Comparison of ENCODE assay signal across 8 cellular contexts in the genomic region with DNA sequence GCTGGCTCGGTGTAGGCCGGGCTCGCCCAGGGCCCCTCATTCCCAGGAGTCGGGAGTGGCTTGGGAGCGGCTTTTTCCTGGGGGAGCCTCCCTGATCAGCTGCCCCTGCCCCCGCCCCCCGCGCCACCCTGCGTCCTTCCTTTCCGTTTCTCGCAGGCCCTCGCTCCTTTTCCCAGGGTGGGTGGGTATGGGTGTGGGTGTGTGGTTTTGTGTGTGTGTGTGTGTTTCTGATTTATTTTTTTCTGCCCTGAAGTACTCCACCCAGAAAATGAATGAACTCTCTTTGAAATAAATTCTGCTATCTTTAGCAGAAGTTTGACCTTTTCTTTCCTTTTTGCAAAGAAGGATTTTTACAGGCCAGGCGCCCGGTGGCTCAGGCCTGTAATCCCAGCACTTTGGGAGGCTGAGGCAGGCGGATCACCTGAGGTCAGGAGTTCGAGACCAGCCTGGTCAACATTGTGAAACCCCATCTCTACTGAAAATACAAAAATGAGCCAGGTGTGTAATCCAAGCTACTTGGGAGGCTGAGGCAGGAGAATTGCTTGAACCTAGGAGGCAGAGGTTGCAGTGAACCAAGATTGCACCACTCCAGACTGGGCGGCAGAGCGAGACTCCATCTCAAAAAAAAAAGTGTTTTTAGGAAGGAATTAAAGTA. TPM values are rescaled to one million over a fixed set of nuclear protein-coding genes. Genes with fewer than 3 reads are reported as not detected.
DNase-seq lines count a peak whose midpoint lies in the region; ATAC-seq and TF ChIP-seq lines count a peak whose summit lies in the region.

No MANE protein-coding gene starts in this region.

- no peak for TF ChIP-seq CTCF in mammary epithelial cell (conservative IDR thresholded peaks at IDR 0.05 in 1 of 2, IDR thresholded peaks at IDR 0.05 in 1 of 2; ENCODE audit: extremely low read depth in 1 of 2, insufficient read depth in 1 of 2, low read depth in 1 of 2, low read length in 2 of 2)
- no peak for TF ChIP-seq CTCF in nephron (IDR thresholded peaks at IDR 0.05; ENCODE audit: unreplicated experiment in 3 of 3)

- peaks cover 52% of the 10 kb centered on the region for H3K27me3 ChIP-seq in HUES64 (ENCODE audit: insufficient read depth, low read length)
- H3K27me3 ChIP-seq in mammary epithelial cell (ENCODE audit: insufficient read depth, low read length), result no peaks in the 10 kb centered on the region

- WGBS in HUES64, result 36% methylated on average over 14 of the region's 18 CpGs
- WGBS in mammary epithelial cell (ENCODE audit: low coverage, missing lambda C conversion rate), result 33% methylated on average over 6 of the region's 18 CpGs

- H3K27ac ChIP-seq in HUES64 (ENCODE audit: low read depth, low read length), result peak overlapping the region; percentile 72; the same call in 1 of the 2 replicates
- peak overlapping the region; percentile 98 for H3K27ac ChIP-seq in mammary epithelial cell (ENCODE audit: insufficient read depth, low read depth, low read length)

- no peaks in the 10 kb centered on the region for H3K27me3 Mint-ChIP-seq in nephron (ENCODE audit: low read depth)

- H3K9me3 Mint-ChIP-seq in nephron, result no peaks in the 10 kb centered on the region

- H4K20me1 ChIP-seq in mammary epithelial cell (ENCODE audit: insufficient read depth, low read length), result no peaks in the 10 kb centered on the region

- CTCF ChIA-PET in mammary epithelial cell (lab: Charles Lee; ENCODE audit: low non-redundant PET), result no interaction called here

- H3K79me2 ChIP-seq in mammary epithelial cell (ENCODE audit: insufficient read depth, low read length), result peaks cover 79% of the 10 kb centered on the region

- peak; percentile 20 for ATAC-seq in GM19455 (IDR thresholded peaks at IDR 0.05; ENCODE audit: unreplicated experiment)

- H3K9ac ChIP-seq in HUES64 (ENCODE audit: low read depth, low read length) (peak overlapping the region; percentile 52; the same call in 1 of the 2 replicates), mammary epithelial cell (ENCODE audit: insufficient read depth, low read length) (peak overlapping the region; percentile 90)

- dilution Hi-C loops in mammary epithelial cell (cut with HindIII; ENCODE audit: low sequenced_read_pairs), result loop anchor here (5.0 kb wide), 1 partner anchor 58 kb away; no protein-coding TSS in a partner anchor

- in situ Hi-C loops in mammary epithelial cell (cut with MboI; ENCODE audit: low sequenced_read_pairs in 2 of 2), result loop anchor here in 1 of 2 donors (10.0 kb wide), 1 partner anchor 61 kb away; a partner anchor contains a TSS

- TSS peak; percentile 66 for BruUV-seq in mammary epithelial cell (replicated peaks; lab: Mats Ljungman, UMichigan)

- peaks cover 61% of the 10 kb centered on the region for H3K4me1 Mint-ChIP-seq in nephron

- peaks cover 45% of the 10 kb centered on the region for H3K36me3 Mint-ChIP-seq in nephron (ENCODE audit: low read depth)

- 0 out of 2 replicates have a peak, but pooled peaks cover 7% of the 10 kb centered on the region for H3K36me3 ChIP-seq in HUES64 (ENCODE audit: insufficient read depth, low read length)
- H3K36me3 ChIP-seq in mammary epithelial cell (ENCODE audit: insufficient read depth, low read length), result peaks cover 9% of the 10 kb centered on the region

- no peak for DNase-seq in mammary epithelial cell
- DNase-seq in HT-29 (ENCODE audit: low spot score), result no peak
- no peak for DNase-seq in NCI-H1048 (lab: John Stamatoyannopoulos, UW)
- DNase-seq in kidney glomerular epithelial cell (lab: John Stamatoyannopoulos, UW), result no peak
- no peak for DNase-seq in NCI-H1694 (lab: John Stamatoyannopoulos, UW)

- intact Hi-C loops in mammary epithelial cell (cut with micrococcal nuclease), result loop anchor here (1.0 kb wide), 1 partner anchor 104 kb away; no protein-coding TSS in a partner anchor

- H3K4me3 Mint-ChIP-seq in nephron, result peak overlapping the region; percentile 70 to 78 (median 76)

- no peaks in the 10 kb centered on the region for H3K9me3 ChIP-seq in HUES64 (ENCODE audit: insufficient read depth, low read depth, low read length)
- H3K9me3 ChIP-seq in mammary epithelial cell (replicated peaks; ENCODE audit: insufficient read depth, low read length), result no peaks in the 10 kb centered on the region

- no peak overlapping the region for H2AFZ ChIP-seq in mammary epithelial cell (ENCODE audit: low read depth, low read length)

- H3K27ac Mint-ChIP-seq in nephron, result peak overlapping the region; percentile 95 to 99 (median 96)

- peak overlapping the region; percentile 91 for H3K4me2 ChIP-seq in mammary epithelial cell (ENCODE audit: insufficient read depth, low read depth, low read length)

- peak overlapping the region; percentile 43 for H3K4me3 ChIP-seq in HUES64 (ENCODE audit: low read length)
- peak overlapping the region in 2 of 3 experiments; percentile 37 to 53 for H3K4me3 ChIP-seq in mammary epithelial cell (replicated peaks in 1 of 3; ENCODE audit: insufficient read depth in 1 of 3, low read depth in 2 of 3, low read length in 3 of 3)

- H3K4me1 ChIP-seq in HUES64 (ENCODE audit: insufficient read depth, low read length) (peaks cover 19% of the 10 kb centered on the region; the same call in 1 of the 2 replicates), mammary epithelial cell (ENCODE audit: insufficient read depth, low read length) (peaks cover 25% of the 10 kb centered on the region)

RNA-seq across cellular contexts. Expression of a gene that starts 30.0 kb away (rescaled TPM):
- polyA plus RNA-seq in HUES64 (2013, experiment 1 of 2), result 16.0 TPM
- 10.6 TPM for polyA plus RNA-seq in HUES64 (2013, experiment 2 of 2)
- 10 to 100 TPM; 35.5 to 41.5 TPM for total RNA-seq in mammary epithelial cell
- 14.3 TPM for polyA plus RNA-seq in mammary epithelial cell
- 3.3 TPM for polyA minus RNA-seq in mammary epithelial cell
- total RNA-seq in HT-29 (2014; rRNA removed; shearing (Covaris generic)), result 74.5 and 81.3 TPM in 2 replicates
